9 cellular contexts compared by ENCODE assay signal in the genomic region with DNA sequence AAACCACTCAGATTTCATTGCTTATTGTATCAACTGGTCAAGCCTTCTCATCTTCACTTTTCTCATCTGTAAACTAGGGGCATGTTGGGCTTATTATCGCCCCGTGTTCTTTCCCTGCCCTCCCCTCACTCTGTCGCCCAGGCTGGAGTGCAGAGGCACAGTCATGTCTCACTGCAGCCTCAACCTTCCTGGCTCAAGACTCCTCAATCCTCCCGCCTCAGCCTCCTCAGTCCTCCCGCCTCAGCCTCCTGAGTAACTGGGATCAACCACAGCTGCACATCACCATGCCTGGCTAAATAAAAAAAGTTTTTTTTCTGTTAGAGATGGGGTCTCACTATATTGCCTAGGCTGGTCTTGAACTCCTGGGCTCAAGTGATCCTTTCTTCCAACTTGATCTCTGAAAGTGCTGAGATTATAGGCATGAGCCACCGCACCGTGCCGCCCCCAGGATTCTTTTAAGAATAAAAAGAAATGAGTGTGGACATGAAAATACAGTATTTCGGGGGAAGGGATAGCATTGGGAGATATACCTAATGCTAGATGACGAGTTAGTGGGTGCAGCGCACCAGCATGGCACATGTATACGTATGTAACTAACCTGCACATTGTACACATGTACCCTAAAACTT. TPM values are rescaled to one million over a fixed set of nuclear protein-coding genes. Genes with fewer than 3 reads are reported as not detected.
A peak's percentile ranks its signal among the peaks of the same experiment; 100 is the strongest.
DNase-seq lines count a peak whose midpoint lies in the region; ATAC-seq and TF ChIP-seq lines count a peak whose summit lies in the region.
"Had no signal": no experiment of that assay in that cellular context is flagged by ENCODE, and none has a peak within 500 bp of the region (broad histone marks: within the 10 kb centered on the region; RNA-seq: fewer than 3 reads in every experiment).

No MANE protein-coding gene starts in this region.

- H3K4me1 ChIP-seq in A673 (ENCODE audit: insufficient read depth, low read length, poor library complexity, severe bottlenecking) (peaks cover 10% of the 10 kb centered on the region), muscle layer of colon (ENCODE audit: insufficient read depth, low read length) (peaks cover 38% of the 10 kb centered on the region)

- H3K27me3 Mint-ChIP-seq in HFFc6 (ENCODE audit: insufficient read depth) = no peaks in the 10 kb centered on the region; the same call in 1 of the 2 replicates

- H3K4me3 ChIP-seq in A673 (ENCODE audit: low read depth, low read length, poor library complexity, severe bottlenecking) (peak overlapping the region; percentile 91), brain microvascular endothelial cell (ENCODE audit: low read depth, low read length) (peak overlapping the region; percentile 77), muscle layer of colon (ENCODE audit: low read depth in 1 of 2, low read length in 2 of 2) (peak overlapping the region in 1 of 2 donors; percentile 77)

- peaks cover 40% of the 10 kb centered on the region for H3K36me3 Mint-ChIP-seq in HFFc6 (ENCODE audit: low read depth)

- H3K27ac ChIP-seq in A673 (ENCODE audit: low read depth, low read length, poor library complexity, severe bottlenecking) = peak overlapping the region; percentile 97
- no peak overlapping the region for H3K27ac ChIP-seq in brain microvascular endothelial cell
- peak overlapping the region; percentile 27 for H3K27ac ChIP-seq in muscle layer of colon (ENCODE audit: low read depth, low read length)

- POLR2A ChIA-PET in A673 (lab: Charles Lee; ENCODE audit: low non-redundant PET) = no interaction called here

- H3K27ac Mint-ChIP-seq in HFFc6 = peak overlapping the region; percentile 89

- H3K4me1 Mint-ChIP-seq in HFFc6 (ENCODE audit: low read depth) = peaks cover 53% of the 10 kb centered on the region

- peak overlapping the region; percentile 75 for H3K9ac ChIP-seq in muscle layer of colon (ENCODE audit: low read length)

- peak overlapping the region; percentile 96 for H3K4me3 Mint-ChIP-seq in HFFc6

- CTCF ChIA-PET in A673 (lab: Charles Lee) = no interaction called here

- no peak for DNase-seq in A673 (ENCODE audit: low spot score)
- DNase-seq in HFFc6 = no peak
- no peak for DNase-seq in brain microvascular endothelial cell
- DNase-seq in iPS-NIHi7 (ENCODE audit: extremely low spot score) = no peak
- no peak for DNase-seq in NCI-H146 (lab: John Stamatoyannopoulos, UW)
- DNase-seq in DMS153 (lab: John Stamatoyannopoulos, UW) = no peak
- DNase-seq: GF-D8 had no signal

- TF ChIP-seq CTCF in A673 (conservative IDR thresholded peaks at IDR 0.05; ENCODE audit: low read depth, low read length) = no peak
- no peak for TF ChIP-seq CTCF in HFFc6 (IDR thresholded peaks at IDR 0.05)
- no peak for TF ChIP-seq CTCF in brain microvascular endothelial cell (IDR thresholded peaks at IDR 0.05; ENCODE audit: low read depth, low read length, missing control alignments)

- H3K27me3 ChIP-seq in A673 (replicated peaks; ENCODE audit: insufficient read depth, low read depth, low read length, poor library complexity) (no peaks in the 10 kb centered on the region), brain microvascular endothelial cell (replicated peaks) (no peaks in the 10 kb centered on the region), muscle layer of colon (ENCODE audit: control insufficient read depth in 1 of 2, insufficient read depth in 2 of 2, low read length in 2 of 2) (no peaks in the 10 kb centered on the region)

- in situ Hi-C loops in brain microvascular endothelial cell (cut with HindIII; ENCODE audit: low pct_ligation_motif_present, low sequenced_read_pairs) = no loop called here

- no peaks in the 10 kb centered on the region for H3K9me3 Mint-ChIP-seq in HFFc6

- BruUV-seq in A673 (replicated peaks; lab: Mats Ljungman, UMichigan) = no TSS peak

- no peaks in the 10 kb centered on the region for H3K9me3 ChIP-seq in A673 (ENCODE audit: low read depth, low read length, poor library complexity, severe bottlenecking)
- no peaks in the 10 kb centered on the region for H3K9me3 ChIP-seq in muscle layer of colon (ENCODE audit: low read length)

- intact Hi-C loops in A673 (cut with micrococcal nuclease; ENCODE audit: unreplicated experiment) = no loop called here

- no peak for ATAC-seq in HG03025 (IDR thresholded peaks at IDR 0.05; ENCODE audit: low FRiP score, unreplicated experiment)

- H3K36me3 ChIP-seq in A673 (ENCODE audit: insufficient read depth, low read length, poor library complexity, severe bottlenecking) (peaks cover 26% of the 10 kb centered on the region), brain microvascular endothelial cell (replicated peaks) (peaks cover 7% of the 10 kb centered on the region), muscle layer of colon (ENCODE audit: insufficient read depth, low read length) (peaks cover 13% of the 10 kb centered on the region)

RNA-seq across cellular contexts. Expression of gene MAML1, which starts 2.0 kb away (rescaled TPM):
- total RNA-seq in A673 (2021) = 34.3 and 34.4 TPM in 2 replicates
- 10 to 100 TPM; 14.9 to 17.7 (median 16.5) TPM for total RNA-seq in HFFc6 (2021; fragmentation: NEBNext Ultra II Directional; extraction: Animal tissue kit (Norgen Biotek cat#: 25700))

RNA-seq across cellular contexts. Expression of gene CANX, which starts 35.9 kb away (rescaled TPM):
- total RNA-seq in A673 (2021) = 598 and 609 TPM in 2 replicates
- total RNA-seq in HFFc6 (2021; fragmentation: NEBNext Ultra II Directional; extraction: Animal tissue kit (Norgen Biotek cat#: 25700)) = 100 to 1,000 TPM; 698 to 777 (median 770) TPM

RNA-seq across cellular contexts. Expression of gene CBY3, which starts 53.8 kb away (rescaled TPM):
- not detected in 2 replicates for total RNA-seq in A673 (2021)
- not detected for total RNA-seq in HFFc6 (2021; fragmentation: NEBNext Ultra II Directional; extraction: Animal tissue kit (Norgen Biotek cat#: 25700))

RNA-seq across cellular contexts. Expression of gene LTC4S, which starts 59.1 kb away (rescaled TPM):
- 0.58 and 1.5 TPM in 2 replicates for total RNA-seq in A673 (2021)
- not detected for total RNA-seq in HFFc6 (2021; fragmentation: NEBNext Ultra II Directional; extraction: Animal tissue kit (Norgen Biotek cat#: 25700))
